Comparison of ENCODE assay signal across 24 cellular contexts in the genomic region with DNA sequence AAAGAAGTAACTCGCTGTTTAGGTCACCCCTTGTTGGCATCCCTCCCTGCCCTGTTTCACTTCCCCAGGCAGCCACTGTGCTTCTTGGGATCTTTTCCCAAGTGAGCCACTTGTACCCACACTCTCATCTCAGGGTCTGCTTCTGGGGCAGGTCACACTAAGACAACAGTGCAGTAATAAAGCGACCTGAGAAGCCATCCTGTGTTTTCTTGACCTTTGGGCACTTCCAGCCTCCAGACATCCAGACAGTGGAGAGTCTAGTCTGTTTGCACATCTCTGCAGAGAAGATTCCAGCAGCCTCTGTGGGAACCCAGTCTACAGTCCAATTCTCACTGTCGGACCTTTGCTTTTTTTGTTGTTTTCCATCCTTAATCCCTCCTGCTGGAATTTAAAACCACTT.
"Had no signal": no experiment of that assay in that cellular context is flagged by ENCODE, and none has a peak within 500 bp of the region (broad histone marks: within the 10 kb centered on the region; RNA-seq: fewer than 3 reads in every experiment).

No MANE protein-coding gene starts in this region.

- H3K36me3 Mint-ChIP-seq: activated naive CD4-positive, alpha-beta T cell treated with anti-CD3 and anti-CD28 coated beads, Interleukin-2, amount 10 ng/mL, durations not matched to agents 7 days and 5 days; activated naive CD8-positive, alpha-beta T cell treated with anti-CD3 and anti-CD28 coated beads, Interleukin-2, amount 10 ng/mL, durations not matched to agents 7 days and 5 days; WTC11 had no signal

- H3K9me3 Mint-ChIP-seq: activated CD4-positive, alpha-beta memory T cell treated with anti-CD3 and anti-CD28 coated beads, Interleukin-2, amount 10 ng/mL, durations not matched to agents 7 days and 5 days; activated CD4-positive, alpha-beta T cell treated with anti-CD3 and anti-CD28 coated beads, Interleukin-2, amount 10 ng/mL, durations not matched to agents 7 days and 5 days; activated naive CD4-positive, alpha-beta T cell treated with anti-CD3 and anti-CD28 coated beads, Interleukin-2, amount 10 ng/mL, durations not matched to agents 7 days and 5 days; activated naive CD8-positive, alpha-beta T cell treated with anti-CD3 and anti-CD28 coated beads, Interleukin-2, amount 10 ng/mL, durations not matched to agents 7 days and 5 days; activated T-cell treated with anti-CD3 and anti-CD28 coated beads, Interleukin-2, amount 50 U/mL, for 24 hours had no signal

- H3K4me3 ChIP-seq: heart left ventricle, left lung, lower lobe of right lung, pancreas, psoas muscle, tibial nerve had no signal

- H3K27ac Mint-ChIP-seq: activated CD4-positive, alpha-beta memory T cell treated with anti-CD3 and anti-CD28 coated beads, Interleukin-2, amount 10 ng/mL, durations not matched to agents 7 days and 5 days; activated CD4-positive, alpha-beta T cell treated with anti-CD3 and anti-CD28 coated beads, Interleukin-2, amount 10 ng/mL, durations not matched to agents 7 days and 5 days; activated naive CD4-positive, alpha-beta T cell treated with anti-CD3 and anti-CD28 coated beads, Interleukin-2, amount 10 ng/mL, durations not matched to agents 7 days and 5 days; activated naive CD8-positive, alpha-beta T cell treated with anti-CD3 and anti-CD28 coated beads, Interleukin-2, amount 10 ng/mL, durations not matched to agents 7 days and 5 days; activated T-cell treated with anti-CD3 and anti-CD28 coated beads, Interleukin-2, amount 50 U/mL, for 24 hours; endodermal cell; T-helper 17 cell; WTC11 had no signal

- H3K4me1 ChIP-seq: foreskin keratinocyte, heart left ventricle, left lung, lower lobe of right lung, pancreas, psoas muscle, tibial nerve had no signal

- H3K27me3 ChIP-seq: foreskin keratinocyte had no signal

- DNase-seq: activated CD4-positive, alpha-beta memory T cell treated with anti-CD3 and anti-CD28 coated beads, Interleukin-2, amount 10 ng/mL, durations not matched to agents 7 days and 5 days; activated CD4-positive, alpha-beta T cell treated with anti-CD3 and anti-CD28 coated beads for 1 hour; activated CD4-positive, alpha-beta T cell treated with anti-CD3 and anti-CD28 coated beads, Interleukin-2, amount 10 ng/mL, durations not matched to agents 7 days and 5 days; activated CD8-positive, alpha-beta memory T cell treated with anti-CD3 and anti-CD28 coated beads, Interleukin-2, amount 50 U/mL, for 48 hours; activated gamma-delta T cell; activated naive CD4-positive, alpha-beta T cell treated with anti-CD3 and anti-CD28 coated beads, Interleukin-2, amount 10 ng/mL, durations not matched to agents 7 days and 5 days; activated naive CD8-positive, alpha-beta T cell treated with anti-CD3 and anti-CD28 coated beads, Interleukin-2, amount 10 ng/mL, durations not matched to agents 7 days and 5 days; activated T-cell treated with anti-CD3 and anti-CD28 coated beads, Interleukin-2, amount 50 U/mL, for 24 hours; caudate nucleus; endodermal cell; heart left ventricle; kidney glomerular epithelial cell; left lung; lower lobe of right lung; mesendoderm; pancreas; psoas muscle; stimulated activated CD4-positive, alpha-beta T cell treated with anti-CD3 and anti-CD28 coated beads, Interleukin-2, amount 100 ng/mL, for 48 hours; stimulated activated naive CD4-positive, alpha-beta T cell treated with Interleukin-2 at 50 U/mL for 16 hours; T-helper 17 cell had no signal

- H3K27me3 Mint-ChIP-seq: activated CD4-positive, alpha-beta memory T cell treated with anti-CD3 and anti-CD28 coated beads, Interleukin-2, amount 10 ng/mL, durations not matched to agents 7 days and 5 days; T-helper 17 cell had no signal

- H3K9me3 ChIP-seq: heart left ventricle, left lung, lower lobe of right lung, pancreas, psoas muscle, tibial nerve had no signal

- H3K36me3 ChIP-seq: heart left ventricle, left lung, lower lobe of right lung, pancreas, tibial nerve had no signal

- H3K27ac ChIP-seq: foreskin keratinocyte, heart left ventricle, left lung, lower lobe of right lung, pancreas, psoas muscle, tibial nerve had no signal

- H3K4me1 Mint-ChIP-seq: activated CD4-positive, alpha-beta memory T cell treated with anti-CD3 and anti-CD28 coated beads, Interleukin-2, amount 10 ng/mL, durations not matched to agents 7 days and 5 days; activated CD4-positive, alpha-beta T cell treated with anti-CD3 and anti-CD28 coated beads, Interleukin-2, amount 10 ng/mL, durations not matched to agents 7 days and 5 days; activated naive CD4-positive, alpha-beta T cell treated with anti-CD3 and anti-CD28 coated beads, Interleukin-2, amount 10 ng/mL, durations not matched to agents 7 days and 5 days; activated naive CD8-positive, alpha-beta T cell treated with anti-CD3 and anti-CD28 coated beads, Interleukin-2, amount 10 ng/mL, durations not matched to agents 7 days and 5 days; T-helper 17 cell had no signal

- ATAC-seq: esophagus mucosa, heart left ventricle, left lung, lower lobe of right lung, psoas muscle, T-helper 17 cell had no signal

- H3K4me3 Mint-ChIP-seq: activated CD4-positive, alpha-beta memory T cell treated with anti-CD3 and anti-CD28 coated beads, Interleukin-2, amount 10 ng/mL, durations not matched to agents 7 days and 5 days; activated CD4-positive, alpha-beta T cell treated with anti-CD3 and anti-CD28 coated beads, Interleukin-2, amount 10 ng/mL, durations not matched to agents 7 days and 5 days; activated naive CD4-positive, alpha-beta T cell treated with anti-CD3 and anti-CD28 coated beads, Interleukin-2, amount 10 ng/mL, durations not matched to agents 7 days and 5 days; activated naive CD8-positive, alpha-beta T cell treated with anti-CD3 and anti-CD28 coated beads, Interleukin-2, amount 10 ng/mL, durations not matched to agents 7 days and 5 days; activated T-cell treated with anti-CD3 and anti-CD28 coated beads, Interleukin-2, amount 50 U/mL, for 24 hours; endodermal cell; T-helper 17 cell; WTC11 had no signal
